In genomic region chr2:122174061-122174460, GRCh38 we compare ENCODE assay signal across 21 cellular contexts.
DNase-seq lines count a peak whose midpoint lies in the region; ATAC-seq lines count a peak whose summit lies in the region.
"Had no signal": no experiment of that assay in that cellular context is flagged by ENCODE, and none has a peak within 500 bp of the region (broad histone marks: within the 10 kb centered on the region; RNA-seq: fewer than 3 reads in every experiment).

No MANE protein-coding gene starts in this region.

- ATAC-seq in GM21786 (IDR thresholded peaks at IDR 0.05; ENCODE audit: unreplicated experiment), result no peak
- ATAC-seq: A549, GM12878 had no signal

- DNase-seq in NCI-H146 treated with DMSO at 0.1 percent for 48 hours (lab: John Stamatoyannopoulos, UW; ENCODE audit: unreplicated experiment), result peak; percentile 6
- DNase-seq in NCI-H146 (lab: John Stamatoyannopoulos, UW), result no peak
- peak; percentile 27 for DNase-seq in Ammon's horn (ENCODE audit: low spot score)
- DNase-seq in medulla oblongata (ENCODE audit: extremely low spot score), result peak; percentile 19
- peak; percentile 26 for DNase-seq in putamen (ENCODE audit: low spot score)
- DNase-seq in midbrain (lab: John Stamatoyannopoulos, UW), result no peak
- DNase-seq in NOMO-1 treated with DMSO at 0.1 percent for 48 hours (lab: John Stamatoyannopoulos, UW; ENCODE audit: unreplicated experiment), result no peak
- DNase-seq: AML-193; BE2C; C1 segment of cervical spinal cord; CD4-positive, alpha-beta memory T cell; CD4-positive, CD25-positive, alpha-beta regulatory T cell; CD8-positive, alpha-beta memory T cell; DMS 273 treated with DMSO at 0.1 percent for 48 hours; DMS79; DND-41; EL; GDM1 had no signal

Comparison
In these comparisons a context has a peak if more than half of its experiments do, and no peak if none do; other contexts are left out.
1. DNase-seq: peak in NCI-H146 treated with DMSO at 0.1 percent for 48 hours (single experiment), Ammon's horn (single experiment), medulla oblongata (single experiment) and putamen (single experiment); none in NCI-H146 (single experiment), midbrain (single experiment) and NOMO-1 treated with DMSO at 0.1 percent for 48 hours (single experiment).